Comparison of ENCODE assay signal across 18 cellular contexts in the genomic region with DNA sequence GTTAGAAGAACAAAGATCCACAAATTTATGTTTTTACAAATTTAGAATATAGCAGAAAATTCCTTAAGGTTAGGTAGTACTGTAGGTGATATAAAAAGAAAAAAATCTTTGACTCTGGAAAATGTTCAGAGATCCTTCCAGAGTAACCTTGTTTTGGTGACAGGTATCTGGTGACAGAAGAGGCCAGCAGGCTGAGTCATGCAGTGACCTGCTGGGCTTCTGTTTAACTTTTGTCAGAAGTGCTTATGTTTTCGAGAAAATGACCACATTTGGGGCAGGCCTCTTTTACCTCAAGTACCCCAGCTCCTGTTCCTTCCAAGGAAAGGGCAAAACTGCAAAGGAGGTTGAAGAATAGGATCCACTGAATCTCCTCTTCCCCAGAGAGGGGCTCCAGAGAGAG. TPM values are rescaled to one million over a fixed set of nuclear protein-coding genes. Genes with fewer than 3 reads are reported as not detected.
DNase-seq lines count a peak whose midpoint lies in the region; ATAC-seq, FAIRE-seq and TF ChIP-seq lines count a peak whose summit lies in the region.
"Had no signal": no experiment of that assay in that cellular context is flagged by ENCODE, and none has a peak within 500 bp of the region (broad histone marks: within the 10 kb centered on the region; RNA-seq: fewer than 3 reads in every experiment).

No MANE protein-coding gene starts in this region.

- FAIRE-seq in astrocyte (lab: Jason Lieb, UNC): no peak
- FAIRE-seq: HTR-8/SVneo, pancreas, TTC549 had no signal

- no peak for ATAC-seq in activated naive CD4-positive, alpha-beta T cell treated with anti-CD3 and anti-CD28 coated beads, Interleukin-2, amount 50 U/mL, for 72 hours
- ATAC-seq in stimulated activated naive B cell treated with anti-CD40 and anti-IgM and Interleukin-4, amounts not matched to agents 10 μg/mL and 1 μg/mL and 100 μg/mL, for 72 hours (replicated peaks): no peak
- ATAC-seq in GM18517 (IDR thresholded peaks at IDR 0.05; ENCODE audit: unreplicated experiment): no peak

- H3K27me3 Mint-ChIP-seq in astrocyte (ENCODE audit: low read depth, unreplicated experiment): no peaks in the 10 kb centered on the region
- H3K27me3 Mint-ChIP-seq in stimulated activated naive B cell treated with anti-CD40 and anti-IgM and Interleukin-4, amounts not matched to agents 10 μg/mL and 1 μg/mL and 100 μg/mL, for 72 hours: no peaks in the 10 kb centered on the region
- H3K27me3 Mint-ChIP-seq: memory B cell had no signal

- H3K9me3 ChIP-seq in astrocyte (ENCODE audit: insufficient read depth, low read depth, low read length) (no peaks in the 10 kb centered on the region), iPS-18a (ENCODE audit: control insufficient read depth, low read depth, low read length) (no peaks in the 10 kb centered on the region)
- H3K9me3 ChIP-seq: colonic mucosa, esophagus squamous epithelium, pancreas, SJSA1, thoracic aorta had no signal

- peaks cover 4 to 13% of the 10 kb centered on the region in 2 donors for H3K36me3 Mint-ChIP-seq in activated naive CD4-positive, alpha-beta T cell treated with anti-CD3 and anti-CD28 coated beads, Interleukin-2, amount 50 U/mL, for 72 hours
- peaks cover 14% of the 10 kb centered on the region for H3K36me3 Mint-ChIP-seq in astrocyte (ENCODE audit: low read depth, unreplicated experiment)
- H3K36me3 Mint-ChIP-seq in stimulated activated naive B cell treated with anti-CD40 and anti-IgM and Interleukin-4, amounts not matched to agents 10 μg/mL and 1 μg/mL and 100 μg/mL, for 72 hours: peaks cover 34 to 36% of the 10 kb centered on the region in 2 donors

- H3K9ac ChIP-seq in astrocyte (ENCODE audit: low read length): no peak overlapping the region
- H3K9ac ChIP-seq in iPS-18a (ENCODE audit: low read length): no peak overlapping the region

- peaks cover 3% of the 10 kb centered on the region for H3K4me1 ChIP-seq in astrocyte (ENCODE audit: insufficient read depth, low read length)
- peaks cover 21% of the 10 kb centered on the region for H3K4me1 ChIP-seq in iPS-18a (ENCODE audit: control insufficient read depth, low read depth, low read length)
- H3K4me1 ChIP-seq: colonic mucosa, pancreas had no signal

- no peaks in the 10 kb centered on the region for H3K27me3 ChIP-seq in astrocyte (ENCODE audit: insufficient read depth, low read length)
- no peaks in the 10 kb centered on the region for H3K27me3 ChIP-seq in iPS-18a (ENCODE audit: control insufficient read depth, insufficient read depth, low read length)
- H3K27me3 ChIP-seq: colonic mucosa, esophagus squamous epithelium, pancreas, SJSA1 had no signal

- H3K9me3 Mint-ChIP-seq in activated naive CD4-positive, alpha-beta T cell treated with anti-CD3 and anti-CD28 coated beads, Interleukin-2, amount 50 U/mL, for 72 hours: no peaks in the 10 kb centered on the region
- no peaks in the 10 kb centered on the region for H3K9me3 Mint-ChIP-seq in astrocyte (ENCODE audit: unreplicated experiment)
- H3K9me3 Mint-ChIP-seq in stimulated activated naive B cell treated with anti-CD40 and anti-IgM and Interleukin-4, amounts not matched to agents 10 μg/mL and 1 μg/mL and 100 μg/mL, for 72 hours: no peaks in the 10 kb centered on the region
- H3K9me3 Mint-ChIP-seq: memory B cell had no signal

- no peaks in the 10 kb centered on the region for H3K79me2 ChIP-seq in astrocyte (ENCODE audit: insufficient read depth, low read length)

- peak overlapping the region; percentile 11 to 48 for H3K27ac Mint-ChIP-seq in activated naive CD4-positive, alpha-beta T cell treated with anti-CD3 and anti-CD28 coated beads, Interleukin-2, amount 50 U/mL, for 72 hours
- peak overlapping the region; percentile 28 for H3K27ac Mint-ChIP-seq in astrocyte (ENCODE audit: unreplicated experiment)
- peak overlapping the region; percentile 21 for H3K27ac Mint-ChIP-seq in stimulated activated naive B cell treated with anti-CD40 and anti-IgM and Interleukin-4, amounts not matched to agents 10 μg/mL and 1 μg/mL and 100 μg/mL, for 72 hours

- H2AFZ ChIP-seq in astrocyte (ENCODE audit: low read depth, low read length): no peak overlapping the region

- DNase-seq in activated naive CD4-positive, alpha-beta T cell treated with anti-CD3 and anti-CD28 coated beads, Interleukin-2, amount 50 U/mL, for 72 hours (ENCODE audit: low spot score in 2 of 2): no peak
- no peak for DNase-seq in activated naive CD4-positive, alpha-beta T cell (lab: John Stamatoyannopoulos, UW)
- DNase-seq in astrocyte (ENCODE audit: low read depth) (no peak), NCI-H226 (no peak), COLO829 (ENCODE audit: low spot score) (no peak)
- DNase-seq in stimulated activated naive B cell treated with anti-CD40 and anti-IgM and Interleukin-4, amounts not matched to agents 10 μg/mL and 1 μg/mL and 100 μg/mL, for 72 hours: no peak
- DNase-seq: colonic mucosa; DMS153; esophagus squamous epithelium; NK-92 treated with Interleukin-12 subunit alpha and Interleukin-12 subunit beta, amount 100 ng/mL, for 24 hours; pancreas had no signal

- no peak for TF ChIP-seq CTCF in astrocyte (IDR thresholded peaks at IDR 0.05; ENCODE audit: insufficient read depth, low read depth, low read length)

- no peaks in the 10 kb centered on the region for H4K20me1 ChIP-seq in astrocyte (ENCODE audit: insufficient read depth, low read length)

- H3K27ac ChIP-seq in astrocyte (ENCODE audit: low read depth, low read length) (no peak overlapping the region), iPS-18a (ENCODE audit: low read length) (peak overlapping the region; percentile 30)
- H3K27ac ChIP-seq: colonic mucosa, esophagus squamous epithelium, pancreas, SJSA1, thoracic aorta had no signal

- H3K4me3 Mint-ChIP-seq in astrocyte (ENCODE audit: unreplicated experiment): no peak overlapping the region
- H3K4me3 Mint-ChIP-seq in stimulated activated naive B cell treated with anti-CD40 and anti-IgM and Interleukin-4, amounts not matched to agents 10 μg/mL and 1 μg/mL and 100 μg/mL, for 72 hours: no peak overlapping the region
- H3K4me3 Mint-ChIP-seq: memory B cell had no signal

- H3K36me3 ChIP-seq in astrocyte (ENCODE audit: insufficient read depth, low read length) (peaks cover 22% of the 10 kb centered on the region), iPS-18a (ENCODE audit: control insufficient read depth, low read depth, low read length) (peaks cover 69% of the 10 kb centered on the region)
- H3K36me3 ChIP-seq: colonic mucosa had no signal

- peaks cover 12% of the 10 kb centered on the region for H3K4me1 Mint-ChIP-seq in astrocyte (ENCODE audit: low read depth, unreplicated experiment)
- H3K4me1 Mint-ChIP-seq in stimulated activated naive B cell treated with anti-CD40 and anti-IgM and Interleukin-4, amounts not matched to agents 10 μg/mL and 1 μg/mL and 100 μg/mL, for 72 hours: no peaks in the 10 kb centered on the region

- no peak overlapping the region for H3K4me3 ChIP-seq in astrocyte (ENCODE audit: insufficient read depth, low read depth, low read length)
- H3K4me3 ChIP-seq in iPS-18a (ENCODE audit: low read length): no peak overlapping the region
- H3K4me3 ChIP-seq: colonic mucosa, esophagus squamous epithelium, pancreas, SJSA1, thoracic aorta had no signal

- H3K4me2 ChIP-seq in astrocyte (ENCODE audit: low read length): no peak overlapping the region

RNA-seq across cellular contexts. Expression of a gene that starts 10.5 kb away (rescaled TPM):
- total RNA-seq in activated naive CD4-positive, alpha-beta T cell treated with anti-CD3 and anti-CD28 coated beads, Interleukin-2, amount 50 U/mL, for 72 hours: not detected
- total RNA-seq in astrocyte: not detected in 2 replicates
- total RNA-seq: colonic mucosa, pancreas, SJSA1, thoracic aorta had no signal
